In the genomic region with DNA sequence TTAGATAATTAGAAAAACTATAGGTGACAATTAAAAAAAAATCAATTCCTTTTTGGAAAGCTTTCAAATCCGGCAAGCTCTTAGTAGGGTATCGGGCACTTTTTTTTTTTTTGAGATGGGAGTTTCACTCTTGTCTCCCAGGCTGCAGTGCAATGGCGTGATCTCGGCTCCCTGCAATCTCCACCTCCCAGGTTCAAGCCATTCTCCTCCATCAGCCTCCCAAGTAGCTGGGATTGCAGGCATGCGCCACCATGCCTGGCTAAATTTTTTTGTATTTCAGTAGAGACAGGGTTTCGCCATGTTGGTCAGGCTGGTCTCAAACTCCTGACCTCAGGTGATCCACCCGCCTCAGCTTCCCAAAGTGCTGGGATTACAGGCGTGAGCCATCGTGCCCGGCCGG, we compare ENCODE assay signal across 6 cellular contexts. TPM values are rescaled to one million over a fixed set of nuclear protein-coding genes. Genes with fewer than 3 reads are reported as not detected.
"Had no signal": no experiment of that assay in that cellular context is flagged by ENCODE, and none has a peak within 500 bp of the region (broad histone marks: within the 10 kb centered on the region; RNA-seq: fewer than 3 reads in every experiment).

No MANE protein-coding gene starts in this region.

RNA-seq across cellular contexts. Expression of gene ISM2, which starts 46.6 kb away (rescaled TPM):
- total RNA-seq: esophagus mucosa, gastrocnemius medialis, heart right ventricle, left lung, lower lobe of right lung, lung microvascular endothelial cell had no signal
